ENCODE assay signal across 8 cellular contexts in the genomic region with DNA sequence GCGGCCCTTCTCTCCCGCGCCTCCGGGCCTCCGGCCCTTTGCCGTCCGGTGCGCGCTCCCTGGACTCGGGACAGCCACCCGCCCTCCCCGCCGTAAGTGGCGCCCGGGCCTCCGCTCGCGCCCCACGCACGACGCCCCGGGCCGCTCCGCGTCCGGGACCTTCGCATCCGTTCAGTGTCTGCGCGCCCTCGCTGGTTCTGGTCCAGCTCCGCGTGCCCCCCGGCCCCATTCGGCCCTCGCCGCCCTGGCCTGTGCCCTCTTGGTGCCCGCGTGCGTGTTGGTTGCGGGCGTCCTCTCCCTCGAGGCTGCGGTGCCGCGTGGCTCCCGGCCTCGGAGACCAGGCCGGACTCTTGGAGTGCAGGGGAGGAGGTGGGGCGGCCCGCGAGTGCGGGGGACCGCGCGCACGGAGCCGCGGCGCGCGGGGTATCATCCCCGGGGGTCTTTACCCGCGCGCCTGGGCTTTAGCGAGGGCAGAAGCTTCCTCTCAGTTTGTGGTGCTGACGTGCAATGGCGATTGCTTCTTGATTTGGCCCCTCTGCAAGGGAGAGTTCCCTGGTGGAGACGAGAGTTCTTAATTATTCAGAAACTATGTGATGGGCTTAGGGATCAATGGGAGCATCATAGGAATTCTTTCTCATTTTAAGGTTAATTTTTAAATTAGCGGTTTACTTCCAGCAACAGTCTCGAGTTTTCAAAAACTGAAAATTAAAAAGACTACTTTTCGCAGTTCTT. TPM values are rescaled to one million over a fixed set of nuclear protein-coding genes. Genes with fewer than 3 reads are reported as not detected.
DNase-seq lines count a peak whose midpoint lies in the region; ATAC-seq, FAIRE-seq and TF ChIP-seq lines count a peak whose summit lies in the region.

No MANE protein-coding gene starts in this region.

- H3K9me3 ChIP-seq in SJCRH30 (replicated peaks) = no peaks in the 10 kb centered on the region
- H3K9me3 ChIP-seq in neuronal stem cell (replicated peaks in 1 of 2; ENCODE audit: control insufficient read depth in 2 of 2, insufficient read depth in 1 of 2, low read depth in 1 of 2, low read length in 2 of 2) = peaks cover 0 to 2% of the 10 kb centered on the region in 2 donors

- peak overlapping the region; percentile 96 for H2BK5ac ChIP-seq in neuronal stem cell (ENCODE audit: low read length)

- peak overlapping the region; percentile 87 for H3K4me3 ChIP-seq in SJCRH30
- peak overlapping the region; percentile 58 for H3K4me3 ChIP-seq in fibroblast of pulmonary artery (replicated peaks; ENCODE audit: low read depth, low read length)
- H3K4me3 ChIP-seq in neuronal stem cell (ENCODE audit: low read length in 2 of 2) = peak overlapping the region; percentile 57 to 99

- H3K4me3 Mint-ChIP-seq in activated T-cell treated with anti-CD3 and anti-CD28 coated beads, Interleukin-2, amount 50 U/mL, for 4 hours = peak overlapping the region; percentile 47

- H4K91ac ChIP-seq in neuronal stem cell (ENCODE audit: low read depth, low read length, poor library complexity) = no peak overlapping the region

- H3K9me3 Mint-ChIP-seq in activated T-cell treated with anti-CD3 and anti-CD28 coated beads, Interleukin-2, amount 50 U/mL, for 4 hours = peaks cover 5% of the 10 kb centered on the region

- H2AK5ac ChIP-seq in neuronal stem cell (ENCODE audit: low read depth, low read length) = peak overlapping the region; percentile 77

- peak; percentile 23 to 25 for ATAC-seq in activated T-cell treated with anti-CD3 and anti-CD28 coated beads, Interleukin-2, amount 50 U/mL, for 4 hours

- WGBS in neuronal stem cell (ENCODE audit: extremely low coverage in 2 of 2, insufficient read length in 2 of 2, insufficient replicate concordance in 1 of 2), 2 donors = no CpG with 5 or more reads among the region's 73 CpGs

- DNase-seq in activated T-cell treated with anti-CD3 and anti-CD28 coated beads, Interleukin-2, amount 50 U/mL, for 4 hours = no peak
- DNase-seq in activated T-cell treated with anti-CD3 and anti-CD28 coated beads, Interleukin-2, amount 50 U/mL, for 1 hour = no peak
- DNase-seq in SJCRH30 (peak; percentile 32 to 53), fibroblast of pulmonary artery (ENCODE audit: low read depth) (peak; percentile 13), neuronal stem cell (ENCODE audit: low spot score) (peak; percentile 43), LoVo (ENCODE audit: low spot score) (no peak), GM12892 (ENCODE audit: insufficient read length) (no peak), posterior vena cava (ENCODE audit: low spot score) (no peak)

- peak overlapping the region; percentile 99 for H2BK15ac ChIP-seq in neuronal stem cell (ENCODE audit: low read length)

- TF ChIP-seq CTCF in fibroblast of pulmonary artery (IDR thresholded peaks at IDR 0.05; ENCODE audit: low read length, missing control alignments) = no peak

- peak overlapping the region; percentile 59 for H3K4me2 ChIP-seq in neuronal stem cell (ENCODE audit: insufficient read depth, low read length, poor library complexity, severe bottlenecking)

- H3K36me3 ChIP-seq in SJCRH30 = no peaks in the 10 kb centered on the region
- H3K36me3 ChIP-seq in neuronal stem cell (replicated peaks in 1 of 2; ENCODE audit: control insufficient read depth in 2 of 2, insufficient read depth in 2 of 2, low read length in 2 of 2) = no peaks in the 10 kb centered on the region

- peaks cover 46% of the 10 kb centered on the region for H3K27me3 Mint-ChIP-seq in activated T-cell treated with anti-CD3 and anti-CD28 coated beads, Interleukin-2, amount 50 U/mL, for 4 hours (ENCODE audit: low read depth)

- peak overlapping the region; percentile 42 for H3K4ac ChIP-seq in neuronal stem cell (ENCODE audit: low read length)

- H3K4me1 Mint-ChIP-seq in activated T-cell treated with anti-CD3 and anti-CD28 coated beads, Interleukin-2, amount 50 U/mL, for 4 hours (ENCODE audit: low read depth) = peaks cover 12% of the 10 kb centered on the region

- peak overlapping the region; percentile 63 for H2BK120ac ChIP-seq in neuronal stem cell (ENCODE audit: low read depth, low read length)

- intact Hi-C loops in posterior vena cava (cut with DNase I) = no loop called here

- H3K14ac ChIP-seq in neuronal stem cell (ENCODE audit: low read length) = peak overlapping the region; percentile 43

- H3K23ac ChIP-seq in neuronal stem cell (ENCODE audit: low read depth, low read length, poor library complexity) = peak overlapping the region; percentile 66

- H3K27ac ChIP-seq in SJCRH30 (peak overlapping the region; percentile 39; the same call in 1 of the 2 replicates), neuronal stem cell (replicated peaks; ENCODE audit: low read length) (peak overlapping the region; percentile 88)

- H3K18ac ChIP-seq in neuronal stem cell (ENCODE audit: low read length) = peak overlapping the region; percentile 99

- H3K27me3 ChIP-seq in SJCRH30 (no peaks in the 10 kb centered on the region), neuronal stem cell (ENCODE audit: control insufficient read depth in 3 of 3, insufficient read depth in 3 of 3, low read depth in 1 of 3, low read length in 3 of 3) (peaks cover 0 to 10% (median 0%) of the 10 kb centered on the region in 3 experiments)

- no peak overlapping the region for H4K8ac ChIP-seq in neuronal stem cell (ENCODE audit: low read depth, low read length)

- H3K9ac ChIP-seq in neuronal stem cell (ENCODE audit: low read depth, low read length, poor library complexity) = peak overlapping the region; percentile 98

- H3K4me1 ChIP-seq in SJCRH30 (peaks cover 6% of the 10 kb centered on the region; the same call in 1 of the 2 replicates), neuronal stem cell (ENCODE audit: control insufficient read depth in 2 of 2, insufficient read depth in 1 of 2, low read depth in 1 of 2, low read length in 2 of 2) (peaks cover 27% of the 10 kb centered on the region in 2 donors)

- no peak for FAIRE-seq in GM12892 (lab: Jason Lieb, UNC)

- H2AFZ ChIP-seq in neuronal stem cell (ENCODE audit: low read length) = peak overlapping the region; percentile 90

- no peaks in the 10 kb centered on the region for H3K79me1 ChIP-seq in neuronal stem cell (ENCODE audit: low read depth, low read length)

- no peaks in the 10 kb centered on the region for H3K36me3 Mint-ChIP-seq in activated T-cell treated with anti-CD3 and anti-CD28 coated beads, Interleukin-2, amount 50 U/mL, for 4 hours (ENCODE audit: insufficient read depth)

- no peak overlapping the region for H2BK12ac ChIP-seq in neuronal stem cell (ENCODE audit: low read length)

- TF ChIP-seq POLR2A in GM12892 (IDR thresholded peaks at IDR 0.05; ENCODE audit: low read depth, low read length) = no peak

RNA-seq across cellular contexts. Expression of a gene that starts 0.8 kb away (rescaled TPM):
- under 1 TPM; 0.14 to 0.33 (median 0.26) TPM for total RNA-seq in activated T-cell treated with anti-CD3 and anti-CD28 coated beads, Interleukin-2, amount 50 U/mL, for 4 hours
- total RNA-seq in SJCRH30 (2014; rRNA removed; shearing (Covaris generic)) = 27.5 and 30.3 TPM in 2 replicates
- 70.3 TPM for polyA plus RNA-seq in neuronal stem cell (2013, experiment 1 of 2)
- 72.7 TPM for polyA plus RNA-seq in neuronal stem cell (2013, experiment 2 of 2)
- 0.13 TPM for polyA plus RNA-seq in GM12892 (2012; ENCODE audit: missing spikeins)
- 10 to 100 TPM; 24.7 to 25.6 TPM for total RNA-seq in posterior vena cava

Comparison
In these comparisons a context has a peak if more than half of its experiments do, and no peak if none do; other contexts are left out.
1. DNase-seq: peak in SJCRH30 (2 of 2), fibroblast of pulmonary artery (single experiment) and neuronal stem cell (single experiment); none in activated T-cell treated with anti-CD3 and anti-CD28 coated beads, Interleukin-2, amount 50 U/mL, for 4 hours (single experiment), activated T-cell treated with anti-CD3 and anti-CD28 coated beads, Interleukin-2, amount 50 U/mL, for 1 hour (single experiment), LoVo (single experiment), GM12892 (single experiment) and posterior vena cava (single experiment).
2. RNA of a gene that starts 0.8 kb away (total RNA-seq): 27.5 to 30.3 TPM in SJCRH30 and 24.7 to 25.6 TPM in posterior vena cava; 0.14 to 0.33 TPM in activated T-cell treated with anti-CD3 and anti-CD28 coated beads, Interleukin-2, amount 50 U/mL, for 4 hours; every median in the first group is over 10 times any median in the second.
3. Peak in every context shown above with its lines, with median percentiles within 50 percentile points of each other: H3K4me3 ChIP-seq.